Comparison of ENCODE assay signal across 1 cellular context in the genomic region with DNA sequence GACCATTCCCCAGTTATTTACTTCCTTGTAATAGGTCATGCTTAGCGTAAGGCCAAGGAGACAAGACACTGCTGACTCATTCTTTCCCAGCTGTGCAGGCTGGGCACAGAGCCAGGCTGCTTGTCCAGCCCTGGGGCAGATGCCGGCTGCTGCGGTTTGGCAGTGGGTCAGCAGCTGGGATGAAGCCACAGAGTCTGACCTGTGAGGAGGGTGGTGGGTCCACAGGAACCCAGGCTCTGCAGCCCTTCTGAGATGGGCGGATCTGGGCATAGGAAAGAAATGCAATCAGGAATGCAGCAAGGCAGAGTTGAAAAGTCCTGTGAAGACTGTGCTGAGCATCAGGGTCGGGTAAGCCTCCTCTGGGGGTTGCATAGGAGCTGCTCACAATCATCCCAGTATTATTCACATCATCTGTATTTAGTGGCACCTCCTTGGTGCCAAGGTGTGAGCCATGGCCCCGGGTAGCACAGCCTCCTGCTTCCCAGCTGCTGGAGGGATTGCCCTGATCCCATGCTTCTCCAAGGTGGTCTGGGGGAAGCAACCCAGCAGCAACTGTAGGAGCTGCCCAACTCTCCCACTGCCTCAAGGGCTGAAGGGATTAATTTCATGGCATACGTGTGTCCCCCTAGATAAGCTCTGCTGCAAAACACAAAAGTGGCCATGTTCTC.
TF ChIP-seq lines count a peak whose summit lies in the region.

No MANE protein-coding gene starts in this region.

TF ChIP-seq in HCT116, 20 proteins besides CTCF, POLR2A, EP300 and RAD21 (continued from another document):
- TF ChIP-seq ZBTB33 (IDR thresholded peaks at IDR 0.05; ENCODE audit: extremely low read depth, insufficient replicate concordance, low read length) (no peak), TCF7L2 (IDR thresholded peaks at IDR 0.05; ENCODE audit: borderline replicate concordance, extremely low read depth, insufficient read depth, insufficient read length) (no peak), SP1 (IDR thresholded peaks at IDR 0.05; ENCODE audit: low read depth) (peak; percentile 86), ELF1 (IDR thresholded peaks at IDR 0.05; ENCODE audit: borderline replicate concordance, low read depth) (no peak), CBX3 (IDR thresholded peaks at IDR 0.05; ENCODE audit: low read depth) (peak; percentile 87), EZH2phosphoT487 (IDR thresholded peaks at IDR 0.05; ENCODE audit: borderline replicate concordance) (no peak), SIN3A (IDR thresholded peaks at IDR 0.05; ENCODE audit: low read depth) (peak; percentile 81; the same call in 1 of the 2 replicates), ZFX (IDR thresholded peaks at IDR 0.05) (no peak), JUND (IDR thresholded peaks at IDR 0.05) (peak; percentile 98), FOSL1 (IDR thresholded peaks at IDR 0.05; ENCODE audit: low read depth) (peak; percentile 97)
- TF ChIP-seq, protein P1, sequence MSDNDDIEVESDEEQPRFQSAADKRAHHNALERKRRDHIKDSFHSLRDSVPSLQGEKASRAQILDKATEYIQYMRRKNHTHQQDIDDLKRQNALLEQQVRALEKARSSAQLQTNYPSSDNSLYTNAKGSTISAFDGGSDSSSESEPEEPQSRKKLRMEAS (IDR thresholded peaks at IDR 0.05): peak; percentile 74; the same call in 1 of the 2 replicates
TF ChIP-seq in HCT116: peak in this region for 10.
